Comparison of ENCODE assay signal across 25 cellular contexts in the genomic region with DNA sequence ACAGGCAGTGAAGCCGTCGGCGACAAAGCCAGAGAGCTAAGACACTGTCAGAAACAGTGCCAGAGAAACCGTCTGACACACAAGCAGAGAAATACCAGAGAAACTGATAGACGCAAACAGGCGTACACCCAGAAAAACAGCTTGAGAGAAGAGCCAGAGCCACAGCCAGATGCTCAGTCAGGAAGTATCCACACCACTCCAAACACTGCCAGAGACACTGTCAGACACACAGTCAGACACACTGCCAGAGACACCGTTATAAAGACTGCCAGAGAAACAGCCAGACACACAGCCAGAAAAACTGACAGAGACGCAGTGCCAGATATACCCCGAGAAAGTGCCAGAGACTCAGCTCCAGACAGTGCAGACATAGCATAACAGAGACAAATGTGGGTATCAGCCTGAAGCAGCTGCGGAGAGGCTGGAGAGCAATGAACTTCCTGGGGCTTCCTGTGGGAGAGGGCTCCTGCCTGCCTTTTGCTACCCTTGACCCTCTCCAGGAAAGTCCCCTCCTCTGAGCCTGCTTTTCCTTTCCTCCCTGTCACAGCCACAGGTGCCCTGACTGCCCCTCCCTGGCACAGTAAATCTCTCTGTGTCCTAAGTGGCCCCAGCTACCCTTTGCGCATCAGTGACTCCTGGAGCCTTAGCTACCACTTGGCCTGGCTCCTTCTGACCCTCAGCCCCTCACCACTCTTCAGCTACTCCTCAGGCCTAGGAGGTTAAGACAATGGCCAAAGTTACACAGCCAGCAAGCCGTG. TPM values are rescaled to one million over a fixed set of nuclear protein-coding genes. Genes with fewer than 3 reads are reported as not detected.
DNase-seq lines count a peak whose midpoint lies in the region; ATAC-seq, FAIRE-seq and TF ChIP-seq lines count a peak whose summit lies in the region.
"Had no signal": no experiment of that assay in that cellular context is flagged by ENCODE, and none has a peak within 500 bp of the region (broad histone marks: within the 10 kb centered on the region; RNA-seq: fewer than 3 reads in every experiment).

No MANE protein-coding gene starts in this region.

- H3K4ac ChIP-seq in IMR-90 (ENCODE audit: low read depth, low read length): no peak overlapping the region

- no peaks in the 10 kb centered on the region for H3K9me3 ChIP-seq in IMR-90 (ENCODE audit: control insufficient read depth, insufficient read depth, low read length)

- no peak overlapping the region for H2BK5ac ChIP-seq in IMR-90 (ENCODE audit: low read depth, low read length, poor library complexity, severe bottlenecking)

- H3K4me1 ChIP-seq in IMR-90 (ENCODE audit: control insufficient read depth, insufficient read depth, low read length): no peaks in the 10 kb centered on the region

- no peak overlapping the region for H3K18ac ChIP-seq in IMR-90 (ENCODE audit: low read depth, low read length)

- POLR2A ChIA-PET in IMR-90 (lab: Charles Lee; ENCODE audit: unreplicated experiment): no interaction called here

- H3K27me3 ChIP-seq in IMR-90 (ENCODE audit: control insufficient read depth, insufficient read depth, low read length) (peaks cover 85% of the 10 kb centered on the region), bronchial epithelial cell (ENCODE audit: control insufficient read depth, insufficient read depth, low read length) (peaks cover 27% of the 10 kb centered on the region)

- WGBS in IMR-90 (ENCODE audit: extremely low coverage in 2 of 2, insufficient read length in 1 of 2), 2 experiments: 11% methylated on average over 4 of the region's 12 CpGs; no CpG with 5 or more reads in 1 of the 2 experiments

- no TSS peak for BruUV-seq in IMR-90 (replicated peaks; lab: Mats Ljungman, UMichigan)

- H2AK5ac ChIP-seq in IMR-90 (ENCODE audit: low read depth, low read length): no peak overlapping the region

- H2AFZ ChIP-seq in IMR-90 (replicated peaks; ENCODE audit: low read length, poor library complexity): no peak overlapping the region

- intact Hi-C loops in IMR-90 (cut with micrococcal nuclease): no loop called here

- CTCF ChIA-PET in IMR-90 (lab: Yijun Ruan, JAX): interaction anchor here (0.8 kb wide), 1 partner anchor 23 kb away, joined by 4 read pairs; no protein-coding TSS in a partner anchor

- peak; percentile 58 for FAIRE-seq in bronchial epithelial cell (lab: Jason Lieb, UNC)
- FAIRE-seq: astrocyte, colon, H54, TTC549 had no signal

- no peaks in the 10 kb centered on the region for H3K36me3 ChIP-seq in IMR-90 (ENCODE audit: control insufficient read depth, insufficient read depth, low read length)
- H3K36me3 ChIP-seq in bronchial epithelial cell (ENCODE audit: control insufficient read depth, insufficient read depth, low read length): no peaks in the 10 kb centered on the region

- no peak overlapping the region for H3K27ac ChIP-seq in IMR-90 (ENCODE audit: insufficient read depth, low read length)

- H4K8ac ChIP-seq in IMR-90 (ENCODE audit: low read depth in 2 of 2, low read length in 2 of 2): no peak overlapping the region

- no peak overlapping the region for H4K5ac ChIP-seq in IMR-90 (ENCODE audit: low read depth, low read length)

- ATAC-seq in IMR-90 (ENCODE audit: low read depth): peak; percentile 37
- no peak for ATAC-seq in GM19328 (IDR thresholded peaks at IDR 0.05; ENCODE audit: unreplicated experiment)
- no peak for ATAC-seq in HG03025 (IDR thresholded peaks at IDR 0.05; ENCODE audit: low FRiP score, unreplicated experiment)
- ATAC-seq in GM18870 (IDR thresholded peaks at IDR 0.05; ENCODE audit: unreplicated experiment): no peak
- ATAC-seq: activated CD4-positive, alpha-beta T cell treated with anti-CD3 and anti-CD28 coated beads for 36 hours; effector memory CD8-positive, alpha-beta T cell; left lobe of liver had no signal

- no peak overlapping the region for H3K4me3 ChIP-seq in IMR-90 (ENCODE audit: insufficient read depth, low read depth, low read length)
- no peak overlapping the region for H3K4me3 ChIP-seq in bronchial epithelial cell (ENCODE audit: low read depth, low read length)

- peak overlapping the region; percentile 83 to 96 (median 92) for H3K27ac Mint-ChIP-seq in nephron
- H3K27ac Mint-ChIP-seq: activated CD4-positive, alpha-beta T cell treated with anti-CD3 and anti-CD28 coated beads for 36 hours; activated naive CD8-positive, alpha-beta T cell; activated T-helper 1 cell treated with anti-CD3 and anti-CD28 coated beads, Interleukin-12 subunit alpha, Interleukin-12 subunit beta, Interleukin-2, Interleukin-4 antibody, amounts not matched to agents 30 ng/mL and 10 ng/mL and 1 ng/mL, durations not matched to agents 14 hours and 24 hours and 36 hours; effector memory CD8-positive, alpha-beta T cell had no signal

- H2AK9ac ChIP-seq in IMR-90 (replicated peaks; ENCODE audit: low read depth, low read length, poor library complexity): no peak overlapping the region

- peaks cover 89% of the 10 kb centered on the region for H3K4me1 Mint-ChIP-seq in nephron
- H3K4me1 Mint-ChIP-seq: activated CD4-positive, alpha-beta T cell treated with anti-CD3 and anti-CD28 coated beads for 36 hours had no signal

- peaks cover 14% of the 10 kb centered on the region for H3K36me3 Mint-ChIP-seq in nephron (ENCODE audit: low read depth)
- H3K36me3 Mint-ChIP-seq: activated naive CD8-positive, alpha-beta T cell had no signal

- H3K27me3 Mint-ChIP-seq in nephron (ENCODE audit: low read depth): peaks cover 9% of the 10 kb centered on the region

- TF ChIP-seq RAD21 in IMR-90 (IDR thresholded peaks at IDR 0.05; ENCODE audit: low read length): no peak

- H3K9me1 ChIP-seq in IMR-90 (ENCODE audit: insufficient read depth, low read length): 0 out of 2 replicates have a peak, but pooled peaks cover 3% of the 10 kb centered on the region

- peak overlapping the region; percentile 44 to 62 (median 48) for H3K4me3 Mint-ChIP-seq in nephron
- H3K4me3 Mint-ChIP-seq: activated CD4-positive, alpha-beta T cell treated with anti-CD3 and anti-CD28 coated beads for 36 hours; activated naive CD8-positive, alpha-beta T cell; activated T-helper 1 cell treated with anti-CD3 and anti-CD28 coated beads, Interleukin-12 subunit alpha, Interleukin-12 subunit beta, Interleukin-2, Interleukin-4 antibody, amounts not matched to agents 30 ng/mL and 10 ng/mL and 1 ng/mL, durations not matched to agents 14 hours and 24 hours and 36 hours; effector memory CD8-positive, alpha-beta T cell had no signal

- H2BK15ac ChIP-seq in IMR-90 (ENCODE audit: low read depth, low read length): no peak overlapping the region

- H3K56ac ChIP-seq in IMR-90 (ENCODE audit: extremely low read depth, insufficient read depth, low read length): no peak overlapping the region

- no peak overlapping the region for H3K9ac ChIP-seq in IMR-90 (ENCODE audit: low read depth, low read length)

- DNase-seq in Ammon's horn (ENCODE audit: low spot score) (peak; percentile 41), IMR-90 (no peak), bronchial epithelial cell (ENCODE audit: low read depth) (no peak), hepatic stellate cell (ENCODE audit: low spot score) (no peak)
- DNase-seq: activated CD4-positive, alpha-beta T cell treated with anti-CD3 and anti-CD28 coated beads for 36 hours; effector memory CD8-positive, alpha-beta T cell; GF-D8; KBM-7; NCI-H2029 had no signal

- H3K4me2 ChIP-seq in IMR-90 (ENCODE audit: low read depth, low read length): no peak overlapping the region

- no peaks in the 10 kb centered on the region for H3K79me1 ChIP-seq in IMR-90 (ENCODE audit: low read depth in 1 of 2, low read length in 2 of 2)

- H3K9me3 Mint-ChIP-seq in nephron: no peaks in the 10 kb centered on the region
- H3K9me3 Mint-ChIP-seq: activated T-helper 1 cell treated with anti-CD3 and anti-CD28 coated beads, Interleukin-12 subunit alpha, Interleukin-12 subunit beta, Interleukin-2, Interleukin-4 antibody, amounts not matched to agents 30 ng/mL and 10 ng/mL and 1 ng/mL, durations not matched to agents 14 hours and 24 hours and 36 hours; effector memory CD8-positive, alpha-beta T cell had no signal

- H3K14ac ChIP-seq in IMR-90 (replicated peaks; ENCODE audit: low read depth, low read length): no peak overlapping the region

- H4K91ac ChIP-seq in IMR-90 (ENCODE audit: insufficient read depth, low read depth, low read length): no peak overlapping the region

- no peak overlapping the region for H2BK120ac ChIP-seq in IMR-90 (ENCODE audit: low read depth, low read length)

- dilution Hi-C loops in IMR-90 (cut with HindIII; ENCODE audit: low sequenced_read_pairs, unreplicated experiment): no loop called here

- TF ChIP-seq CTCF in IMR-90 (conservative IDR thresholded peaks at IDR 0.05; ENCODE audit: low read depth, low read length) (no peak), bronchial epithelial cell (IDR thresholded peaks at IDR 0.05; ENCODE audit: insufficient read depth, low read length, severe bottlenecking) (no peak), nephron (IDR thresholded peaks at IDR 0.05; ENCODE audit: unreplicated experiment in 3 of 3) (no peak)

- no peak overlapping the region for H3K23ac ChIP-seq in IMR-90 (ENCODE audit: low read depth, low read length)

- no peaks in the 10 kb centered on the region for H4K20me1 ChIP-seq in IMR-90 (ENCODE audit: insufficient read depth, low read length)

- in situ Hi-C loops in IMR-90 (cut with MboI; ENCODE audit: low sequenced_read_pairs): no loop called here

- no peak overlapping the region for H2BK20ac ChIP-seq in IMR-90 (ENCODE audit: low read depth, low read length)

- TF ChIP-seq POLR2A in IMR-90 (IDR thresholded peaks at IDR 0.05; ENCODE audit: low read depth, low read length): no peak

RNA-seq across cellular contexts. Expression of a gene that starts 18.9 kb away (rescaled TPM):
- total RNA-seq in IMR-90 (2012; rRNA removed) (not detected in 2 replicates), bronchial epithelial cell (not detected in 2 replicates)
- not detected in 2 replicates for polyA plus RNA-seq in IMR-90 (2012; rRNA removed)
- polyA plus RNA-seq in IMR-90 (2012; cell fraction: cytosol; rRNA removed): 0.02 TPM in 1 of 2 replicates, not detected in the other
- polyA plus RNA-seq in IMR-90 (2012; cell fraction: nucleus; rRNA removed; ENCODE audit: low replicate concordance): not detected in 2 replicates
- total RNA-seq: activated CD4-positive, alpha-beta T cell treated with anti-CD3 and anti-CD28 coated beads for 36 hours; activated T-helper 1 cell treated with anti-CD3 and anti-CD28 coated beads, Interleukin-12 subunit alpha, Interleukin-12 subunit beta, Interleukin-2, Interleukin-4 antibody, amounts not matched to agents 30 ng/mL and 10 ng/mL and 1 ng/mL, durations not matched to agents 14 hours and 24 hours and 36 hours; glomerular endothelial cell; NCI-H460; renal cortical epithelial cell had no signal
- polyA plus RNA-seq: AG04450 had no signal

RNA-seq across cellular contexts. Expression of a gene that starts 41.3 kb away (rescaled TPM):
- total RNA-seq in IMR-90 (2012; rRNA removed): 13.3 and 20.4 TPM in 2 replicates
- 26.3 and 27.6 TPM in 2 replicates for polyA plus RNA-seq in IMR-90 (2012; rRNA removed)
- polyA plus RNA-seq in IMR-90 (2012; cell fraction: cytosol; rRNA removed): 39.7 and 47.9 TPM in 2 replicates
- 8.7 and 19.9 TPM in 2 replicates for polyA plus RNA-seq in IMR-90 (2012; cell fraction: nucleus; rRNA removed; ENCODE audit: low replicate concordance)
- total RNA-seq in bronchial epithelial cell: 45.8 and 49.3 TPM in 2 replicates

RNA-seq across cellular contexts. Expression of a gene that starts 47.8 kb away (rescaled TPM):
- not detected in 2 replicates for total RNA-seq in IMR-90 (2012; rRNA removed)
- 0.10 TPM in 1 of 2 replicates, not detected in the other for polyA plus RNA-seq in IMR-90 (2012; rRNA removed)
- 0.06 and 0.14 TPM in 2 replicates for polyA plus RNA-seq in IMR-90 (2012; cell fraction: cytosol; rRNA removed)
- polyA plus RNA-seq in IMR-90 (2012; cell fraction: nucleus; rRNA removed; ENCODE audit: low replicate concordance): 0.05 TPM in 1 of 2 replicates, not detected in the other
- total RNA-seq in bronchial epithelial cell: 0.13 TPM in 1 of 2 replicates, not detected in the other
- total RNA-seq: activated CD4-positive, alpha-beta T cell treated with anti-CD3 and anti-CD28 coated beads for 36 hours; activated T-helper 1 cell treated with anti-CD3 and anti-CD28 coated beads, Interleukin-12 subunit alpha, Interleukin-12 subunit beta, Interleukin-2, Interleukin-4 antibody, amounts not matched to agents 30 ng/mL and 10 ng/mL and 1 ng/mL, durations not matched to agents 14 hours and 24 hours and 36 hours; glomerular endothelial cell; NCI-H460 had no signal
- polyA plus RNA-seq: AG04450 had no signal

RNA-seq across cellular contexts. Expression of a gene that starts 49.7 kb away (rescaled TPM):
- 104 and 122 TPM in 2 replicates for total RNA-seq in IMR-90 (2012; rRNA removed)
- 183 and 186 TPM in 2 replicates for polyA plus RNA-seq in IMR-90 (2012; rRNA removed)
- polyA plus RNA-seq in IMR-90 (2012; cell fraction: cytosol; rRNA removed): 177 and 196 TPM in 2 replicates
- 103 and 138 TPM in 2 replicates for polyA plus RNA-seq in IMR-90 (2012; cell fraction: nucleus; rRNA removed; ENCODE audit: low replicate concordance)
- total RNA-seq in bronchial epithelial cell: 57.1 and 73.4 TPM in 2 replicates

RNA-seq across cellular contexts. Expression of a gene that starts 58.3 kb away (rescaled TPM):
- total RNA-seq in IMR-90 (2012; rRNA removed): not detected in 2 replicates
- 0.07 TPM in 1 of 2 replicates, not detected in the other for polyA plus RNA-seq in IMR-90 (2012; rRNA removed)
- 0.02 TPM in 1 of 2 replicates, not detected in the other for polyA plus RNA-seq in IMR-90 (2012; cell fraction: cytosol; rRNA removed)
- polyA plus RNA-seq in IMR-90 (2012; cell fraction: nucleus; rRNA removed; ENCODE audit: low replicate concordance): 0.05 and 0.07 TPM in 2 replicates
- total RNA-seq in bronchial epithelial cell: 0.26 TPM in 1 of 2 replicates, not detected in the other
- total RNA-seq: mucosa of gallbladder, NCI-H460, renal cortical epithelial cell had no signal
- polyA plus RNA-seq: AG04450 had no signal
